In the genomic region with DNA sequence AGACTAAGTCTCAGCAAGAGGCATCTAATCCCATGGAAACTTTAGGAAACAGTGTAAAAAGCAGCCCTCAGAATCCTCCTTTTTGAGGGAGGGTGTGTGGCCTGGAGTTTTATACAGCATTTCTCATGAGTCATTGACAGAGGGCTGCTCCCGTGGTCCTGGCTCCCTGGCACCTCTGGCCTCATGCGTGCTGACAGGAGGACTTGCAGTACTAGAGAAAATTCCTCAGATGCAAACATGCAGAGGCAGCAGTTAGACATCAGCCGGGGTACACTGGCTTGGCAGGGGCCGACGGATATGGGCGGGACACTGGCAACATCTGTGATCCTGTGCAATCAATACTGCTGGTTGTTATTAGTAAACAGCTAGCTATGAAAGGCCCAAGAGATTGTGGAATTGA, we compare ENCODE assay signal across 15 cellular contexts.
A peak's percentile ranks its signal among the peaks of the same experiment; 100 is the strongest.
DNase-seq lines count a peak whose midpoint lies in the region; ATAC-seq, FAIRE-seq and TF ChIP-seq lines count a peak whose summit lies in the region.
"Had no signal": no experiment of that assay in that cellular context is flagged by ENCODE, and none has a peak within 500 bp of the region (broad histone marks: within the 10 kb centered on the region; RNA-seq: fewer than 3 reads in every experiment).

No MANE protein-coding gene starts in this region.

- DNase-seq in AG20443 (ENCODE audit: low spot score), result peak; percentile 77
- peak; percentile 4 for DNase-seq in RPMI8226
- DNase-seq in fibroblast of pulmonary artery (ENCODE audit: low read depth), result peak; percentile 53
- peak; percentile 69 for DNase-seq in myocyte (ENCODE audit: low read depth)
- DNase-seq in posterior vena cava (ENCODE audit: low spot score), result no peak
- no peak for DNase-seq in T-helper 2 cell
- DNase-seq in RCC 7860 (ENCODE audit: low spot score), result no peak
- DNase-seq in natural killer cell treated with Interleukin-12 subunit alpha and Interleukin-12 subunit beta and Interleukin-15 and Interleukin-18, amount 100 ng/mL, for 72 hours (ENCODE audit: low spot score), result no peak
- DNase-seq: activated CD4-positive, alpha-beta T cell treated with anti-CD3 and anti-CD28 coated beads, Interleukin-2, amount 10 ng/mL, durations not matched to agents 24 days and 14 days; GF-D8; NCI-H1417 treated with DMSO at 0.1 percent for 48 hours; small intestine; SW 1271 had no signal

- H3K36me3 Mint-ChIP-seq in natural killer cell treated with Interleukin-12 subunit alpha and Interleukin-12 subunit beta and Interleukin-15 and Interleukin-18, amount 100 ng/mL, for 72 hours, result no peaks in the 10 kb centered on the region

- H3K9me3 Mint-ChIP-seq in natural killer cell treated with Interleukin-12 subunit alpha and Interleukin-12 subunit beta and Interleukin-15 and Interleukin-18, amount 100 ng/mL, for 72 hours, result no peaks in the 10 kb centered on the region
- H3K9me3 Mint-ChIP-seq: activated CD4-positive, alpha-beta T cell treated with anti-CD3 and anti-CD28 coated beads, Interleukin-2, amount 10 ng/mL, durations not matched to agents 24 days and 14 days had no signal

- no peaks in the 10 kb centered on the region for H3K27me3 Mint-ChIP-seq in natural killer cell treated with Interleukin-12 subunit alpha and Interleukin-12 subunit beta and Interleukin-15 and Interleukin-18, amount 100 ng/mL, for 72 hours
- H3K27me3 Mint-ChIP-seq: activated CD4-positive, alpha-beta T cell treated with anti-CD3 and anti-CD28 coated beads, Interleukin-2, amount 10 ng/mL, durations not matched to agents 24 days and 14 days; dendritic cell treated with granulocyte-macrophage colony-stimulating factor and Interleukin-4, amounts not matched to agents 40 ng/mL and 50 ng/mL, for 4 days had no signal

- H3K4me3 ChIP-seq in fibroblast of pulmonary artery (replicated peaks; ENCODE audit: low read depth, low read length), result no peak overlapping the region
- H3K4me3 ChIP-seq: BLaER1 had no signal

- no peaks in the 10 kb centered on the region for H3K4me1 Mint-ChIP-seq in natural killer cell treated with Interleukin-12 subunit alpha and Interleukin-12 subunit beta and Interleukin-15 and Interleukin-18, amount 100 ng/mL, for 72 hours (ENCODE audit: low read depth in 2 of 2)
- H3K4me1 Mint-ChIP-seq: activated CD4-positive, alpha-beta T cell treated with anti-CD3 and anti-CD28 coated beads, Interleukin-2, amount 10 ng/mL, durations not matched to agents 24 days and 14 days had no signal

- H3K27ac Mint-ChIP-seq in natural killer cell treated with Interleukin-12 subunit alpha and Interleukin-12 subunit beta and Interleukin-15 and Interleukin-18, amount 100 ng/mL, for 72 hours, result no peak overlapping the region
- H3K27ac Mint-ChIP-seq: activated CD4-positive, alpha-beta T cell treated with anti-CD3 and anti-CD28 coated beads, Interleukin-2, amount 10 ng/mL, durations not matched to agents 24 days and 14 days; dendritic cell treated with granulocyte-macrophage colony-stimulating factor and Interleukin-4, amounts not matched to agents 40 ng/mL and 50 ng/mL, for 4 days had no signal

- no peak for ATAC-seq in natural killer cell treated with Interleukin-12 subunit alpha and Interleukin-12 subunit beta and Interleukin-15 and Interleukin-18, amount 100 ng/mL, for 72 hours

- no peak for FAIRE-seq in RCC 7860 (lab: Jason Lieb, UNC)
- FAIRE-seq: small intestine had no signal

- no peak overlapping the region for H3K4me3 Mint-ChIP-seq in natural killer cell treated with Interleukin-12 subunit alpha and Interleukin-12 subunit beta and Interleukin-15 and Interleukin-18, amount 100 ng/mL, for 72 hours
- H3K4me3 Mint-ChIP-seq: activated CD4-positive, alpha-beta T cell treated with anti-CD3 and anti-CD28 coated beads, Interleukin-2, amount 10 ng/mL, durations not matched to agents 24 days and 14 days; dendritic cell treated with granulocyte-macrophage colony-stimulating factor and Interleukin-4, amounts not matched to agents 40 ng/mL and 50 ng/mL, for 4 days had no signal

- intact Hi-C loops in posterior vena cava (cut with DNase I), result no loop called here

- no peak for TF ChIP-seq CTCF in fibroblast of pulmonary artery (IDR thresholded peaks at IDR 0.05; ENCODE audit: low read length, missing control alignments)

Comparison
In these comparisons a context has a peak if more than half of its experiments do, and no peak if none do; other contexts are left out.
1. DNase-seq: peak in AG20443 (single experiment), RPMI8226 (single experiment), fibroblast of pulmonary artery (single experiment) and myocyte (single experiment); none in posterior vena cava (single experiment), T-helper 2 cell (0 of 5), RCC 7860 (single experiment) and natural killer cell treated with Interleukin-12 subunit alpha and Interleukin-12 subunit beta and Interleukin-15 and Interleukin-18, amount 100 ng/mL, for 72 hours (single experiment).